ENCODE assay signal across 17 cellular contexts in genomic region chr17:80389011-80389995, GRCh38. TPM values are rescaled to one million over a fixed set of nuclear protein-coding genes. Genes with fewer than 3 reads are reported as not detected.
DNase-seq lines count a peak whose midpoint lies in the region; ATAC-seq, FAIRE-seq and TF ChIP-seq lines count a peak whose summit lies in the region.
"Had no signal": no experiment of that assay in that cellular context is flagged by ENCODE, and none has a peak within 500 bp of the region (broad histone marks: within the 10 kb centered on the region; RNA-seq: fewer than 3 reads in every experiment).

No MANE protein-coding gene starts in this region.

- H3K36me3 Mint-ChIP-seq in CD4-positive, CD25-positive, alpha-beta regulatory T cell: peaks cover 53% of the 10 kb centered on the region
- H3K36me3 Mint-ChIP-seq in dendritic cell treated with granulocyte-macrophage colony-stimulating factor and Interleukin-4, amounts not matched to agents 40 ng/mL and 50 ng/mL, for 4 days (ENCODE audit: low read depth): peaks cover 100% of the 10 kb centered on the region
- H3K36me3 Mint-ChIP-seq in neural crest cell (ENCODE audit: low read depth): no peaks in the 10 kb centered on the region

- H3K36me3 ChIP-seq in CD4-positive, CD25-positive, alpha-beta regulatory T cell (ENCODE audit: control insufficient read depth, insufficient read depth, low read length): peaks cover 96% of the 10 kb centered on the region

- H3K4me3 ChIP-seq in CD4-positive, CD25-positive, alpha-beta regulatory T cell (ENCODE audit: low read depth, low read length): no peak overlapping the region
- H3K4me3 ChIP-seq: pancreas, PC-9, spleen had no signal

- DNase-seq in CD4-positive, CD25-positive, alpha-beta regulatory T cell: no peak
- peak; percentile 46 for DNase-seq in RPMI7951 (ENCODE audit: low read depth)
- no peak for DNase-seq in neural crest cell (ENCODE audit: low read depth, low spot score)
- no peak for DNase-seq in frontal cortex (ENCODE audit: low spot score in 2 of 2)
- DNase-seq: activated CD8-positive, alpha-beta memory T cell treated with anti-CD3 and anti-CD28 coated beads, Interleukin-2, amount 50 U/mL, for 4 hours; central memory CD4-positive, alpha-beta T cell; HFFc6; pancreas; PC-9; spleen; stimulated activated naive CD8-positive, alpha-beta T cell treated with anti-CD3 and anti-CD28 coated beads, Interleukin-15, amount 100 ng/mL, for 72 hours had no signal

- H3K27ac Mint-ChIP-seq in CD4-positive, CD25-positive, alpha-beta regulatory T cell: peak overlapping the region in 2 of 3 donors; percentile 20 to 52
- peak overlapping the region; percentile 25 for H3K27ac Mint-ChIP-seq in dendritic cell treated with granulocyte-macrophage colony-stimulating factor and Interleukin-4, amounts not matched to agents 40 ng/mL and 50 ng/mL, for 4 days
- H3K27ac Mint-ChIP-seq in neural crest cell (ENCODE audit: unreplicated experiment): peak overlapping the region; percentile 28
- H3K27ac Mint-ChIP-seq: B cell, HFFc6 had no signal

- FAIRE-seq in frontal cortex (lab: Jason Lieb, UNC): no peak
- FAIRE-seq: keratinocyte, pancreas had no signal

- no peaks in the 10 kb centered on the region for H3K9me3 ChIP-seq in CD4-positive, CD25-positive, alpha-beta regulatory T cell (ENCODE audit: control insufficient read depth in 2 of 2, low read length in 2 of 2)
- H3K9me3 ChIP-seq: pancreas, spleen had no signal

- no peak overlapping the region for H3K4me3 Mint-ChIP-seq in CD4-positive, CD25-positive, alpha-beta regulatory T cell
- H3K4me3 Mint-ChIP-seq in dendritic cell treated with granulocyte-macrophage colony-stimulating factor and Interleukin-4, amounts not matched to agents 40 ng/mL and 50 ng/mL, for 4 days: no peak overlapping the region
- H3K4me3 Mint-ChIP-seq in neural crest cell: no peak overlapping the region
- H3K4me3 Mint-ChIP-seq: B cell; HFFc6; stimulated activated naive CD8-positive, alpha-beta T cell treated with anti-CD3 and anti-CD28 coated beads, Interleukin-15, amount 100 ng/mL, for 72 hours had no signal

- intact Hi-C loops in dendritic cell treated with granulocyte-macrophage colony-stimulating factor and Interleukin-4, amounts not matched to agents 40 ng/mL and 50 ng/mL, for 4 days (cut with micrococcal nuclease): no loop called here

- no peak for ATAC-seq in CD4-positive, CD25-positive, alpha-beta regulatory T cell (ENCODE audit: low read depth in 2 of 2)
- ATAC-seq in HG02623 (IDR thresholded peaks at IDR 0.05; ENCODE audit: unreplicated experiment) (no peak), GM21619 (IDR thresholded peaks at IDR 0.05; ENCODE audit: unreplicated experiment) (no peak), GM18870 (IDR thresholded peaks at IDR 0.05; ENCODE audit: unreplicated experiment) (no peak)
- ATAC-seq: pancreas; stimulated activated naive CD8-positive, alpha-beta T cell treated with anti-CD3 and anti-CD28 coated beads, Interleukin-15, amount 100 ng/mL, for 72 hours had no signal

- H3K27me3 Mint-ChIP-seq in CD4-positive, CD25-positive, alpha-beta regulatory T cell: no peaks in the 10 kb centered on the region
- H3K27me3 Mint-ChIP-seq in dendritic cell treated with granulocyte-macrophage colony-stimulating factor and Interleukin-4, amounts not matched to agents 40 ng/mL and 50 ng/mL, for 4 days: no peaks in the 10 kb centered on the region
- no peaks in the 10 kb centered on the region for H3K27me3 Mint-ChIP-seq in neural crest cell (ENCODE audit: low read depth)
- H3K27me3 Mint-ChIP-seq: B cell; stimulated activated naive CD8-positive, alpha-beta T cell treated with anti-CD3 and anti-CD28 coated beads, Interleukin-15, amount 100 ng/mL, for 72 hours had no signal

- H3K27ac ChIP-seq in CD4-positive, CD25-positive, alpha-beta regulatory T cell (ENCODE audit: insufficient read depth, low read length, poor library complexity, severe bottlenecking): no peak overlapping the region
- H3K27ac ChIP-seq: pancreas, PC-9 had no signal

- no peaks in the 10 kb centered on the region for H3K27me3 ChIP-seq in CD4-positive, CD25-positive, alpha-beta regulatory T cell (ENCODE audit: control insufficient read depth, insufficient read depth, low read length)
- H3K27me3 ChIP-seq: pancreas, spleen had no signal

- no peaks in the 10 kb centered on the region for H3K9me3 Mint-ChIP-seq in CD4-positive, CD25-positive, alpha-beta regulatory T cell
- H3K9me3 Mint-ChIP-seq in dendritic cell treated with granulocyte-macrophage colony-stimulating factor and Interleukin-4, amounts not matched to agents 40 ng/mL and 50 ng/mL, for 4 days: no peaks in the 10 kb centered on the region
- no peaks in the 10 kb centered on the region for H3K9me3 Mint-ChIP-seq in neural crest cell
- H3K9me3 Mint-ChIP-seq: HFFc6; stimulated activated naive CD8-positive, alpha-beta T cell treated with anti-CD3 and anti-CD28 coated beads, Interleukin-15, amount 100 ng/mL, for 72 hours had no signal

- H3K4me1 Mint-ChIP-seq in CD4-positive, CD25-positive, alpha-beta regulatory T cell: peaks cover 0 to 3% (median 1%) of the 10 kb centered on the region in 4 donors
- H3K4me1 Mint-ChIP-seq in dendritic cell treated with granulocyte-macrophage colony-stimulating factor and Interleukin-4, amounts not matched to agents 40 ng/mL and 50 ng/mL, for 4 days (ENCODE audit: low read depth): no peaks in the 10 kb centered on the region
- H3K4me1 Mint-ChIP-seq in neural crest cell: no peaks in the 10 kb centered on the region
- H3K4me1 Mint-ChIP-seq: B cell had no signal

- no peaks in the 10 kb centered on the region for H3K4me1 ChIP-seq in CD4-positive, CD25-positive, alpha-beta regulatory T cell (ENCODE audit: control insufficient read depth, insufficient read depth, low read length, poor library complexity, severe bottlenecking)
- H3K4me1 ChIP-seq: pancreas had no signal

- no peak for TF ChIP-seq CTCF in neural crest cell (conservative IDR thresholded peaks at IDR 0.05)

RNA-seq across cellular contexts. Expression of gene ENDOV, which starts 25.7 kb away (rescaled TPM):
- 13.1 TPM for total RNA-seq in CD4-positive, CD25-positive, alpha-beta regulatory T cell
- 1 to 10 TPM; 6.7 to 8.3 (median 7.5) TPM for polyA plus RNA-seq in CD4-positive, CD25-positive, alpha-beta regulatory T cell
- 7.0 and 10.5 TPM in 2 replicates for total RNA-seq in RPMI7951 (2014; rRNA removed; shearing (Covaris generic))
- 34.9 and 38.0 TPM in 2 replicates for total RNA-seq in neural crest cell
- 13.9 TPM for total RNA-seq in frontal cortex
